ENCODE assay signal across 8 cellular contexts in genomic region chr17:8119575-8120519, GRCh38. TPM values are rescaled to one million over a fixed set of nuclear protein-coding genes. Genes with fewer than 3 reads are reported as not detected.
DNase-seq lines count a peak whose midpoint lies in the region; ATAC-seq and TF ChIP-seq lines count a peak whose summit lies in the region.

No MANE protein-coding gene starts in this region.

- H3K36me3 ChIP-seq in CD4-positive, alpha-beta memory T cell (ENCODE audit: insufficient read depth, low read length): no peaks in the 10 kb centered on the region
- H3K36me3 ChIP-seq in SK-N-MC (ENCODE audit: insufficient read depth, low read length): no peaks in the 10 kb centered on the region
- no peaks in the 10 kb centered on the region for H3K36me3 ChIP-seq in transverse colon

- TF ChIP-seq EP300 in transverse colon (IDR thresholded peaks at IDR 0.05; ENCODE audit: low read depth): no peak

- intact Hi-C loops in CD4-positive, alpha-beta memory T cell (cut with micrococcal nuclease): loop anchor here (1.0 to 2.0 kb wide), 10 partner anchors 10 to 263 kb away; partner anchors contain the start of gene RPL26
- intact Hi-C loops in Right ventricle myocardium superior (cut with DNase I) (loop anchor here (1.0 to 5.0 kb wide), 3 partner anchors 42 to 102 kb away; partner anchors contain the start of gene VAMP2), transverse colon (cut with DNase I; ENCODE audit: low total_unique reads) (loop anchor here (10.0 kb wide), 1 partner anchor 65 kb away; no protein-coding TSS in a partner anchor)

- peaks cover 0 to 20% (median under 1%) of the 10 kb centered on the region in 8 donors for H3K9me3 Mint-ChIP-seq in CD4-positive, alpha-beta memory T cell
- H3K9me3 Mint-ChIP-seq in activated naive CD8-positive, alpha-beta T cell treated with anti-CD3 and anti-CD28 coated beads for 36 hours: peaks cover 5% of the 10 kb centered on the region

- peaks cover 21 to 55% of the 10 kb centered on the region in 2 donors for H3K27me3 Mint-ChIP-seq in CD4-positive, alpha-beta memory T cell
- H3K27me3 Mint-ChIP-seq in activated naive CD8-positive, alpha-beta T cell treated with anti-CD3 and anti-CD28 coated beads for 36 hours: peaks cover 74% of the 10 kb centered on the region

- H3K4me3 ChIP-seq in CD4-positive, alpha-beta memory T cell (ENCODE audit: low read length in 2 of 2): peak overlapping the region; percentile 60 to 69
- H3K4me3 ChIP-seq in SK-N-MC (peak overlapping the region; percentile 97), transverse colon (peak overlapping the region; percentile 16 to 58 (median 40))

- H3K9ac ChIP-seq in SK-N-MC (ENCODE audit: insufficient read length): peak overlapping the region; percentile 72

- H3K27me3 ChIP-seq in CD4-positive, alpha-beta memory T cell (ENCODE audit: insufficient read depth, low read length): peaks cover 33% of the 10 kb centered on the region
- peaks cover 77% of the 10 kb centered on the region for H3K27me3 ChIP-seq in transverse colon

- 1% methylated on average over 21 to 28 of the region's 28 CpGs for WGBS in transverse colon (ENCODE audit: low coverage in 1 of 2), 2 donors

- in situ Hi-C loops in transverse colon (cut with MboI; ENCODE audit: low pct_ligation_motif_present in 1 of 4, low pct_unique_long_range_greater_than_20kb in 1 of 4, low sequenced_read_pairs in 3 of 4): loop anchor here in 1 of 4 donors (10.0 kb wide), 1 partner anchor 55 kb away; no protein-coding TSS in a partner anchor

- peak; percentile 89 to 94 (median 92) for DNase-seq in CD4-positive, alpha-beta memory T cell
- DNase-seq in NAMALWA (ENCODE audit: low spot score) (peak; percentile 94), SK-N-MC (ENCODE audit: low read depth, low spot score) (peak; percentile 79), Right ventricle myocardium superior (peak; percentile 83), pons (ENCODE audit: low spot score) (peak; percentile 97), transverse colon (peak; percentile 84)
- peak; percentile 90 for DNase-seq in activated naive CD8-positive, alpha-beta T cell treated with anti-CD3 and anti-CD28 coated beads for 36 hours

- H3K4me3 Mint-ChIP-seq in CD4-positive, alpha-beta memory T cell: peak overlapping the region; percentile 88 to 95 (median 94)
- peak overlapping the region; percentile 88 for H3K4me3 Mint-ChIP-seq in activated naive CD8-positive, alpha-beta T cell treated with anti-CD3 and anti-CD28 coated beads for 36 hours

- H3K4me1 Mint-ChIP-seq in CD4-positive, alpha-beta memory T cell: peaks cover 41 to 72% (median 56%) of the 10 kb centered on the region in 4 donors
- H3K4me1 Mint-ChIP-seq in activated naive CD8-positive, alpha-beta T cell treated with anti-CD3 and anti-CD28 coated beads for 36 hours: peaks cover 58% of the 10 kb centered on the region

- H3K27ac ChIP-seq in CD4-positive, alpha-beta memory T cell (ENCODE audit: low read depth, low read length): no peak overlapping the region
- H3K27ac ChIP-seq in SK-N-MC (peak overlapping the region; percentile 80), transverse colon (peak overlapping the region; percentile 81 to 88 (median 82))

- ATAC-seq in GM21528 (IDR thresholded peaks at IDR 0.05; ENCODE audit: low FRiP score, unreplicated experiment) (peak; percentile 34), Right ventricle myocardium superior (ENCODE audit: poor library complexity) (peak; percentile 73)

- peak overlapping the region; percentile 89 to 100 (median 98) for H3K27ac Mint-ChIP-seq in CD4-positive, alpha-beta memory T cell
- peak overlapping the region; percentile 97 for H3K27ac Mint-ChIP-seq in activated naive CD8-positive, alpha-beta T cell treated with anti-CD3 and anti-CD28 coated beads for 36 hours

- H3K4me1 ChIP-seq in CD4-positive, alpha-beta memory T cell (ENCODE audit: insufficient read depth, low read length): peaks cover 61% of the 10 kb centered on the region
- peaks cover 45 to 77% (median 62%) of the 10 kb centered on the region in 4 donors for H3K4me1 ChIP-seq in transverse colon

- CTCF ChIA-PET in CD4-positive, alpha-beta memory T cell (lab: Charles Lee; ENCODE audit: partially characterized antibody): interaction anchor here (0.6 to 4.1 kb wide), 52 partner anchors 7 to 783 kb away, joined by 3 to 89 read pairs (median 4); partner anchors contain the start of genes ACAP1, BORCS6, CTC1 and GUCY2D

- TF ChIP-seq CTCF in transverse colon (IDR thresholded peaks at IDR 0.05): no peak

- H3K36me3 Mint-ChIP-seq in CD4-positive, alpha-beta memory T cell: peaks cover 0 to 36% of the 10 kb centered on the region in 2 donors
- H3K36me3 Mint-ChIP-seq in activated naive CD8-positive, alpha-beta T cell treated with anti-CD3 and anti-CD28 coated beads for 36 hours: peaks cover 9% of the 10 kb centered on the region

- TF ChIP-seq POLR2A in transverse colon (IDR thresholded peaks at IDR 0.05): no peak

- POLR2A ChIA-PET in CD4-positive, alpha-beta memory T cell (lab: Charles Lee; ENCODE audit: partially characterized antibody): interaction anchor here (0.5 to 9.5 kb wide), 52 partner anchors 7 to 1445 kb away, joined by 3 to 152 read pairs (median 4); partner anchors contain the start of genes AURKB, BORCS6, CNTROB and CTC1

- H3K9me3 ChIP-seq in CD4-positive, alpha-beta memory T cell (ENCODE audit: control insufficient read depth in 1 of 2, low read length in 2 of 2): no peaks in the 10 kb centered on the region
- H3K9me3 ChIP-seq in SK-N-MC (ENCODE audit: low read depth, low read length) (no peaks in the 10 kb centered on the region), transverse colon (no peaks in the 10 kb centered on the region)

RNA-seq across cellular contexts. Expression of gene ALOXE3, which starts 1.5 kb away (rescaled TPM):
- under 1 TPM; 0.32 to 0.33 TPM for total RNA-seq in CD4-positive, alpha-beta memory T cell
- under 1 TPM in 1 of 2 donors, not detected in 1; 0.20 TPM for polyA plus RNA-seq in CD4-positive, alpha-beta memory T cell
- under 1 TPM in 1 of 2 experiments, not detected in 1; 0.10 TPM for total RNA-seq in activated naive CD8-positive, alpha-beta T cell treated with anti-CD3 and anti-CD28 coated beads for 36 hours
- not detected for total RNA-seq in Right ventricle myocardium superior
- under 1 TPM in 1 of 4 donors, not detected in 3; 0.79 TPM for total RNA-seq in transverse colon

RNA-seq across cellular contexts. Expression of gene HES7, which starts 4.1 kb away (rescaled TPM):
- total RNA-seq in CD4-positive, alpha-beta memory T cell: not detected
- polyA plus RNA-seq in CD4-positive, alpha-beta memory T cell: not detected
- total RNA-seq in activated naive CD8-positive, alpha-beta T cell treated with anti-CD3 and anti-CD28 coated beads for 36 hours: 1 to 10 TPM; 1.9 to 2.0 TPM
- total RNA-seq in Right ventricle myocardium superior (0.13 TPM), transverse colon (not detected)

RNA-seq across cellular contexts. Expression of gene ALOX12B, which starts 32.3 kb away (rescaled TPM):
- under 1 TPM in 1 of 2 experiments, not detected in 1; 0.44 TPM for total RNA-seq in CD4-positive, alpha-beta memory T cell
- under 1 TPM in 1 of 2 donors, not detected in 1; 0.79 TPM for polyA plus RNA-seq in CD4-positive, alpha-beta memory T cell
- total RNA-seq in activated naive CD8-positive, alpha-beta T cell treated with anti-CD3 and anti-CD28 coated beads for 36 hours: 1 to 10 TPM; 3.7 to 4.1 TPM
- not detected for total RNA-seq in Right ventricle myocardium superior
- total RNA-seq in transverse colon: not detected

RNA-seq across cellular contexts. Expression of gene PER1, which starts 32.4 kb away (rescaled TPM):
- total RNA-seq in CD4-positive, alpha-beta memory T cell: 10 to 100 TPM; 78.9 to 79.4 TPM
- polyA plus RNA-seq in CD4-positive, alpha-beta memory T cell: 10 to 100 TPM in 1 of 2 donors, 1 to 10 TPM in 1; 3.7 to 18.6 TPM
- total RNA-seq in activated naive CD8-positive, alpha-beta T cell treated with anti-CD3 and anti-CD28 coated beads for 36 hours: 10 to 100 TPM; 55.7 to 56.1 TPM
- total RNA-seq in Right ventricle myocardium superior (124 TPM), transverse colon (100 to 1,000 TPM in 2 of 4 donors, 10 to 100 TPM in 2; 55.9 to 211 (median 109) TPM)

RNA-seq across cellular contexts. Expression of gene VAMP2, which starts 42.9 kb away (rescaled TPM):
- total RNA-seq in CD4-positive, alpha-beta memory T cell: 100 to 1,000 TPM; 190 to 203 TPM
- polyA plus RNA-seq in CD4-positive, alpha-beta memory T cell: 100 to 1,000 TPM in 1 of 2 donors, 10 to 100 TPM in 1; 41.6 to 106 TPM
- total RNA-seq in activated naive CD8-positive, alpha-beta T cell treated with anti-CD3 and anti-CD28 coated beads for 36 hours: 10 to 100 TPM; 27.7 to 28.4 TPM
- total RNA-seq in Right ventricle myocardium superior (54.8 TPM), transverse colon (10 to 100 TPM; 20.9 to 49.4 (median 30.1) TPM)

Comparison
In these comparisons a context has a peak if more than half of its experiments do, and no peak if none do; other contexts are left out.
1. H3K4me3 ChIP-seq: peak in every context shown above with its lines; median percentile 97 in SK-N-MC; 64 in CD4-positive, alpha-beta memory T cell; 40 in transverse colon.